Comparison of ENCODE assay signal across 8 cellular contexts in genomic region chr17:39927928-39928867, GRCh38. TPM values are rescaled to one million over a fixed set of nuclear protein-coding genes. Genes with fewer than 3 reads are reported as not detected.
DNase-seq lines count a peak whose midpoint lies in the region; ATAC-seq and TF ChIP-seq lines count a peak whose summit lies in the region.

No MANE protein-coding gene starts in this region.

- no peak overlapping the region for H3K23ac ChIP-seq in trophoblast cell (ENCODE audit: low read length)

- peak overlapping the region; percentile 26 for H3K9ac ChIP-seq in trophoblast cell (ENCODE audit: low read length)

- no CpG with 5 or more reads among the region's 17 CpGs for WGBS in trophoblast cell (ENCODE audit: extremely low coverage, insufficient coverage, insufficient read length)

- peak overlapping the region; percentile 65 for H3K14ac ChIP-seq in trophoblast cell (ENCODE audit: low read length)

- H2BK5ac ChIP-seq in trophoblast cell (ENCODE audit: low read depth, low read length, poor library complexity): no peak overlapping the region

- peaks cover 8 to 9% of the 10 kb centered on the region in 2 experiments for H3K36me3 ChIP-seq in trophoblast cell (ENCODE audit: control insufficient read depth in 1 of 2, insufficient read depth in 2 of 2, low read length in 2 of 2)

- H3K27me3 ChIP-seq in trophoblast cell (ENCODE audit: insufficient read depth, low read length): no peaks in the 10 kb centered on the region

- H3K79me1 ChIP-seq in trophoblast cell (ENCODE audit: low read length): peaks cover 8% of the 10 kb centered on the region

- H2BK12ac ChIP-seq in trophoblast cell (ENCODE audit: low read length): no peak overlapping the region

- peaks cover 7% of the 10 kb centered on the region for H3K79me2 ChIP-seq in trophoblast cell (ENCODE audit: control insufficient read depth, insufficient read depth, low read length, poor library complexity)

- H3K4me1 Mint-ChIP-seq in activated CD4-positive, alpha-beta memory T cell treated with anti-CD3 and anti-CD28 coated beads for 36 hours (ENCODE audit: low read depth): peaks cover 45% of the 10 kb centered on the region
- H3K4me1 Mint-ChIP-seq in glutamatergic neuron (ENCODE audit: low read depth, unreplicated experiment): peaks cover 32% of the 10 kb centered on the region

- peak overlapping the region; percentile 100 for H2AFZ ChIP-seq in trophoblast cell (ENCODE audit: insufficient read depth, low read length, poor library complexity)

- intact Hi-C loops in activated CD4-positive, alpha-beta memory T cell treated with anti-CD3 and anti-CD28 coated beads for 36 hours (cut with micrococcal nuclease): loop anchor here (1.0 to 10.0 kb wide), 5 partner anchors 25 to 463 kb away; partner anchors contain the start of genes CDK12 and PSMD3

- peaks cover 2% of the 10 kb centered on the region for H3K9me3 ChIP-seq in trophoblast cell (ENCODE audit: insufficient read depth, low read depth, low read length)

- no peak overlapping the region for H2AK5ac ChIP-seq in trophoblast cell (ENCODE audit: low read length)

- peak overlapping the region; percentile 71 for H3K27ac Mint-ChIP-seq in activated CD4-positive, alpha-beta memory T cell treated with anti-CD3 and anti-CD28 coated beads for 36 hours
- peak overlapping the region; percentile 69 for H3K27ac Mint-ChIP-seq in glutamatergic neuron (ENCODE audit: unreplicated experiment)

- POLR2A ChIA-PET in activated CD4-positive, alpha-beta memory T cell treated with anti-CD3 and anti-CD28 coated beads for 36 hours (lab: Charles Lee): interaction anchor here (0.6 to 2.1 kb wide), 4 partner anchors 9 to 52 kb away, joined by 3 to 6 read pairs (median 4); partner anchors contain the start of genes GSDMB and PSMD3

- no peak overlapping the region for H3K4me3 ChIP-seq in trophoblast cell (ENCODE audit: low read depth, low read length)

- peak overlapping the region; percentile 85 for H3K4me3 Mint-ChIP-seq in activated CD4-positive, alpha-beta memory T cell treated with anti-CD3 and anti-CD28 coated beads for 36 hours
- peak overlapping the region; percentile 86 for H3K4me3 Mint-ChIP-seq in glutamatergic neuron (ENCODE audit: unreplicated experiment)

- ATAC-seq in GM18861 (IDR thresholded peaks at IDR 0.05; ENCODE audit: unreplicated experiment) (peak; percentile 6), HG03039 (IDR thresholded peaks at IDR 0.05; ENCODE audit: unreplicated experiment) (peak; percentile 8)

- peak overlapping the region; percentile 67 for H4K91ac ChIP-seq in trophoblast cell (ENCODE audit: low read depth, low read length)

- peaks cover 25 to 26% of the 10 kb centered on the region in 2 experiments for H3K4me1 ChIP-seq in trophoblast cell (ENCODE audit: control insufficient read depth in 1 of 2, insufficient read depth in 2 of 2, low read length in 2 of 2)

- peak; percentile 20 for DNase-seq in activated CD4-positive, alpha-beta memory T cell treated with anti-CD3 and anti-CD28 coated beads for 36 hours
- DNase-seq in glutamatergic neuron (no peak), trophoblast cell (peak; percentile 27 to 38), COR-L47 (lab: John Stamatoyannopoulos, UW) (no peak), foreskin melanocyte (no peak), NCI-H1105 treated with DMSO at 0.1 percent for 48 hours (lab: John Stamatoyannopoulos, UW) (no peak)

- H3K36me3 Mint-ChIP-seq in activated CD4-positive, alpha-beta memory T cell treated with anti-CD3 and anti-CD28 coated beads for 36 hours: peaks cover 7% of the 10 kb centered on the region
- no peaks in the 10 kb centered on the region for H3K36me3 Mint-ChIP-seq in glutamatergic neuron (ENCODE audit: unreplicated experiment)

- H4K12ac ChIP-seq in trophoblast cell (ENCODE audit: low read depth, low read length): peak overlapping the region; percentile 86

- peaks cover under 1% of the 10 kb centered on the region for H3K27me3 Mint-ChIP-seq in activated CD4-positive, alpha-beta memory T cell treated with anti-CD3 and anti-CD28 coated beads for 36 hours
- peaks cover 6% of the 10 kb centered on the region for H3K27me3 Mint-ChIP-seq in glutamatergic neuron (ENCODE audit: unreplicated experiment)

- peak overlapping the region; percentile 97 for H4K8ac ChIP-seq in trophoblast cell (ENCODE audit: low read depth, low read length)

- no peaks in the 10 kb centered on the region for H3K9me3 Mint-ChIP-seq in activated CD4-positive, alpha-beta memory T cell treated with anti-CD3 and anti-CD28 coated beads for 36 hours
- peaks cover 2% of the 10 kb centered on the region for H3K9me3 Mint-ChIP-seq in glutamatergic neuron (ENCODE audit: unreplicated experiment)

- CTCF ChIA-PET in activated CD4-positive, alpha-beta memory T cell treated with anti-CD3 and anti-CD28 coated beads for 36 hours (lab: Charles Lee): interaction anchor here (0.8 to 1.0 kb wide), 3 partner anchors 30 to 306 kb away, joined by 3 to 8 read pairs (median 3); no protein-coding TSS in a partner anchor

- H3K27ac ChIP-seq in trophoblast cell (ENCODE audit: low read depth, low read length): no peak overlapping the region

- H2BK120ac ChIP-seq in trophoblast cell (ENCODE audit: insufficient read depth, low read length, poor library complexity): peak overlapping the region; percentile 20

- peak overlapping the region; percentile 81 for H3K4me2 ChIP-seq in trophoblast cell (ENCODE audit: low read length)

- peak overlapping the region; percentile 47 for H3K18ac ChIP-seq in trophoblast cell (ENCODE audit: low read length)

- TF ChIP-seq CTCF in glutamatergic neuron (IDR thresholded peaks at IDR 0.05; ENCODE audit: partially characterized antibody, unreplicated experiment): no peak

- H3K4ac ChIP-seq in trophoblast cell (ENCODE audit: low read depth, low read length): peak overlapping the region; percentile 27

RNA-seq across cellular contexts. Expression of gene LRRC3C, which starts 0.7 kb away (rescaled TPM):
- total RNA-seq in activated CD4-positive, alpha-beta memory T cell treated with anti-CD3 and anti-CD28 coated beads for 36 hours: not detected
- total RNA-seq in glutamatergic neuron (ENCODE audit: unreplicated experiment): not detected
- not detected in 2 replicates for polyA plus RNA-seq in trophoblast cell (2013)

RNA-seq across cellular contexts. Expression of gene ORMDL3, which starts 0.8 kb away (rescaled TPM):
- total RNA-seq in activated CD4-positive, alpha-beta memory T cell treated with anti-CD3 and anti-CD28 coated beads for 36 hours: 10 to 100 TPM; 53.7 to 58.3 TPM
- total RNA-seq in glutamatergic neuron (ENCODE audit: unreplicated experiment): 70.9 TPM
- 85.4 and 86.5 TPM in 2 replicates for polyA plus RNA-seq in trophoblast cell (2013)

RNA-seq across cellular contexts. Expression of gene GSDMB, which starts 9.8 kb away (rescaled TPM):
- total RNA-seq in activated CD4-positive, alpha-beta memory T cell treated with anti-CD3 and anti-CD28 coated beads for 36 hours: 10 to 100 TPM; 26.4 to 30.2 TPM
- total RNA-seq in glutamatergic neuron (ENCODE audit: unreplicated experiment): 28.5 TPM
- polyA plus RNA-seq in trophoblast cell (2013): 6.6 and 7.8 TPM in 2 replicates

RNA-seq across cellular contexts. Expression of gene GSDMA, which starts 34.6 kb away (rescaled TPM):
- under 1 TPM; 0.64 to 0.87 TPM for total RNA-seq in activated CD4-positive, alpha-beta memory T cell treated with anti-CD3 and anti-CD28 coated beads for 36 hours
- not detected for total RNA-seq in glutamatergic neuron (ENCODE audit: unreplicated experiment)
- not detected in 2 replicates for polyA plus RNA-seq in trophoblast cell (2013)

RNA-seq across cellular contexts. Expression of gene PSMD3, which starts 52.4 kb away (rescaled TPM):
- 100 to 1,000 TPM; 120 to 124 TPM for total RNA-seq in activated CD4-positive, alpha-beta memory T cell treated with anti-CD3 and anti-CD28 coated beads for 36 hours
- 113 TPM for total RNA-seq in glutamatergic neuron (ENCODE audit: unreplicated experiment)
- 139 and 146 TPM in 2 replicates for polyA plus RNA-seq in trophoblast cell (2013)

Comparison
In these comparisons a context has a peak if more than half of its experiments do, and no peak if none do; other contexts are left out.
1. DNase-seq: peak in activated CD4-positive, alpha-beta memory T cell treated with anti-CD3 and anti-CD28 coated beads for 36 hours (single experiment) and trophoblast cell (2 of 2); none in glutamatergic neuron (single experiment), COR-L47 (single experiment), foreskin melanocyte (single experiment) and NCI-H1105 treated with DMSO at 0.1 percent for 48 hours (single experiment).